1 cellular context compared by ENCODE assay signal in the genomic region with DNA sequence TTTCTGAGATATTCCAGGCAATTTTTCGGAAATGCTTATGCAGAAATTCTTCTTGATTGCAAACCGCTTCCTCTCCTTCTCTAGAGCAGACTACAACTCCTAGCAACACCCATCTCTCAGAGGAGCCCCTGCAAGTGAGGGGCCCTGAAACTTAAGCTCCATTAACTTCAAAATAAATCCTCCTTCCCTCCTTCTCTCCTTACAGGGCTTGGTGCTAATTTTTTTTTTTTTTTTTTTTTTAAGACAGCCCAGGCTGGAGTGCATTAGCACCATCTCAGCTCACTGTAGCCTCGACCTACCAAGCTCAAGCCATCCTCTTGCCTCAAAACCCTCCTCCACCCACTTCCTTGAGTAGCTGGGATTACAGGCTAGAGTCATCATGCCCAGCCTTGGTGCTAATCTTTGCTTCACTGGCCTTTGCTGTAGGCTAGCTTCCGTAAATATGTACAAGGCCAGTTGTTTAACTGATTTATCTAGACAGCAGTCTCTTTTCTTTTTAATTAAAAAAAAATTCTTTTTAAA.
TF ChIP-seq lines count a peak whose summit lies in the region.

No MANE protein-coding gene starts in this region.

TF ChIP-seq in GM23338, 12 proteins besides CTCF, POLR2A, EP300 and RAD21:
- TF ChIP-seq, protein P1, sequence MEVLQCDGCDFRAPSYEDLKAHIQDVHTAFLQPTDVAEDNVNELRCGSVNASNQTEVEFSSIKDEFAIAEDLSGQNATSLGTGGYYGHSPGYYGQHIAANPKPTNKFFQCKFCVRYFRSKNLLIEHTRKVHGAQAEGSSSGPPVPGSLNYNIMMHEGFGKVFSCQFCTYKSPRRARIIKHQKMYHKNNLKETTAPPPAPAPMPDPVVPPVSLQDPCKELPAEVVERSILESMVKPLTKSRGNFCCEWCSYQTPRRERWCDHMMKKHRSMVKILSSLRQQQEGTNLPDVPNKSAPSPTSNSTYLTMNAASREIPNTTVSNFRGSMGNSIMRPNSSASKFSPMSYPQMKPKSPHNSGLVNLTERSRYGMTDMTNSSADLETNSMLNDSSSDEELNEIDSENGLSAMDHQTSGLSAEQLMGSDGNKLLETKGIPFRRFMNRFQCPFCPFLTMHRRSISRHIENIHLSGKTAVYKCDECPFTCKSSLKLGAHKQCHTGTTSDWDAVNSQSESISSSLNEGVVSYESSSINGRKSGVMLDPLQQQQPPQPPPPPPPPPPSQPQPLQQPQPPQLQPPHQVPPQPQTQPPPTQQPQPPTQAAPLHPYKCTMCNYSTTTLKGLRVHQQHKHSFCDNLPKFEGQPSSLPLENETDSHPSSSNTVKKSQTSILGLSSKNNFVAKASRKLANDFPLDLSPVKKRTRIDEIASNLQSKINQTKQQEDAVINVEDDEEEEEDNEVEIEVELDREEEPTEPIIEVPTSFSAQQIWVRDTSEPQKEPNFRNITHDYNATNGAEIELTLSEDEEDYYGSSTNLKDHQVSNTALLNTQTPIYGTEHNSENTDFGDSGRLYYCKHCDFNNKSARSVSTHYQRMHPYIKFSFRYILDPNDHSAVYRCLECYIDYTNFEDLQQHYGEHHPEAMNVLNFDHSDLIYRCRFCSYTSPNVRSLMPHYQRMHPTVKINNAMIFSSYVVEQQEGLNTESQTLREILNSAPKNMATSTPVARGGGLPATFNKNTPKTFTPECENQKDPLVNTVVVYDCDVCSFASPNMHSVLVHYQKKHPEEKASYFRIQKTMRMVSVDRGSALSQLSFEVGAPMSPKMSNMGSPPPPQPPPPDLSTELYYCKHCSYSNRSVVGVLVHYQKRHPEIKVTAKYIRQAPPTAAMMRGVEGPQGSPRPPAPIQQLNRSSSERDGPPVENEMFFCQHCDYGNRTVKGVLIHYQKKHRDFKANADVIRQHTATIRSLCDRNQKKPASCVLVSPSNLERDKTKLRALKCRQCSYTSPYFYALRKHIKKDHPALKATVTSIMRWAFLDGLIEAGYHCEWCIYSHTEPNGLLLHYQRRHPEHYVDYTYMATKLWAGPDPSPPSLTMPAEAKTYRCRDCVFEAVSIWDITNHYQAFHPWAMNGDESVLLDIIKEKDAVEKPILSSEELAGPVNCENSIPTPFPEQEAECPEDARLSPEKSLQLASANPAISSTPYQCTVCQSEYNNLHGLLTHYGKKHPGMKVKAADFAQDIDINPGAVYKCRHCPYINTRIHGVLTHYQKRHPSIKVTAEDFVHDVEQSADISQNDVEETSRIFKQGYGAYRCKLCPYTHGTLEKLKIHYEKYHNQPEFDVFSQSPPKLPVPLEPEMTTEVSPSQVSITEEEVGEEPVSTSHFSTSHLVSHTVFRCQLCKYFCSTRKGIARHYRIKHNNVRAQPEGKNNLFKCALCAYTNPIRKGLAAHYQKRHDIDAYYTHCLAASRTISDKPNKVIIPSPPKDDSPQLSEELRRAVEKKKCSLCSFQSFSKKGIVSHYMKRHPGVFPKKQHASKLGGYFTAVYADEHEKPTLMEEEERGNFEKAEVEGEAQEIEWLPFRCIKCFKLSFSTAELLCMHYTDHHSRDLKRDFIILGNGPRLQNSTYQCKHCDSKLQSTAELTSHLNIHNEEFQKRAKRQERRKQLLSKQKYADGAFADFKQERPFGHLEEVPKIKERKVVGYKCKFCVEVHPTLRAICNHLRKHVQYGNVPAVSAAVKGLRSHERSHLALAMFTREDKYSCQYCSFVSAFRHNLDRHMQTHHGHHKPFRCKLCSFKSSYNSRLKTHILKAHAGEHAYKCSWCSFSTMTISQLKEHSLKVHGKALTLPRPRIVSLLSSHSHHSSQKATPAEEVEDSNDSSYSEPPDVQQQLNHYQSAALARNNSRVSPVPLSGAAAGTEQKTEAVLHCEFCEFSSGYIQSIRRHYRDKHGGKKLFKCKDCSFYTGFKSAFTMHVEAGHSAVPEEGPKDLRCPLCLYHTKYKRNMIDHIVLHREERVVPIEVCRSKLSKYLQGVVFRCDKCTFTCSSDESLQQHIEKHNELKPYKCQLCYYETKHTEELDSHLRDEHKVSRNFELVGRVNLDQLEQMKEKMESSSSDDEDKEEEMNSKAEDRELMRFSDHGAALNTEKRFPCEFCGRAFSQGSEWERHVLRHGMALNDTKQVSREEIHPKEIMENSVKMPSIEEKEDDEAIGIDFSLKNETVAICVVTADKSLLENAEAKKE (CRISPR knock-in tag; IDR thresholded peaks at IDR 0.05): no peak
- TF ChIP-seq, protein P2, sequence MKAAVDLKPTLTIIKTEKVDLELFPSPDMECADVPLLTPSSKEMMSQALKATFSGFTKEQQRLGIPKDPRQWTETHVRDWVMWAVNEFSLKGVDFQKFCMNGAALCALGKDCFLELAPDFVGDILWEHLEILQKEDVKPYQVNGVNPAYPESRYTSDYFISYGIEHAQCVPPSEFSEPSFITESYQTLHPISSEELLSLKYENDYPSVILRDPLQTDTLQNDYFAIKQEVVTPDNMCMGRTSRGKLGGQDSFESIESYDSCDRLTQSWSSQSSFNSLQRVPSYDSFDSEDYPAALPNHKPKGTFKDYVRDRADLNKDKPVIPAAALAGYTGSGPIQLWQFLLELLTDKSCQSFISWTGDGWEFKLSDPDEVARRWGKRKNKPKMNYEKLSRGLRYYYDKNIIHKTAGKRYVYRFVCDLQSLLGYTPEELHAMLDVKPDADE (IDR thresholded peaks at IDR 0.05): no peak
- TF ChIP-seq, protein P3, sequence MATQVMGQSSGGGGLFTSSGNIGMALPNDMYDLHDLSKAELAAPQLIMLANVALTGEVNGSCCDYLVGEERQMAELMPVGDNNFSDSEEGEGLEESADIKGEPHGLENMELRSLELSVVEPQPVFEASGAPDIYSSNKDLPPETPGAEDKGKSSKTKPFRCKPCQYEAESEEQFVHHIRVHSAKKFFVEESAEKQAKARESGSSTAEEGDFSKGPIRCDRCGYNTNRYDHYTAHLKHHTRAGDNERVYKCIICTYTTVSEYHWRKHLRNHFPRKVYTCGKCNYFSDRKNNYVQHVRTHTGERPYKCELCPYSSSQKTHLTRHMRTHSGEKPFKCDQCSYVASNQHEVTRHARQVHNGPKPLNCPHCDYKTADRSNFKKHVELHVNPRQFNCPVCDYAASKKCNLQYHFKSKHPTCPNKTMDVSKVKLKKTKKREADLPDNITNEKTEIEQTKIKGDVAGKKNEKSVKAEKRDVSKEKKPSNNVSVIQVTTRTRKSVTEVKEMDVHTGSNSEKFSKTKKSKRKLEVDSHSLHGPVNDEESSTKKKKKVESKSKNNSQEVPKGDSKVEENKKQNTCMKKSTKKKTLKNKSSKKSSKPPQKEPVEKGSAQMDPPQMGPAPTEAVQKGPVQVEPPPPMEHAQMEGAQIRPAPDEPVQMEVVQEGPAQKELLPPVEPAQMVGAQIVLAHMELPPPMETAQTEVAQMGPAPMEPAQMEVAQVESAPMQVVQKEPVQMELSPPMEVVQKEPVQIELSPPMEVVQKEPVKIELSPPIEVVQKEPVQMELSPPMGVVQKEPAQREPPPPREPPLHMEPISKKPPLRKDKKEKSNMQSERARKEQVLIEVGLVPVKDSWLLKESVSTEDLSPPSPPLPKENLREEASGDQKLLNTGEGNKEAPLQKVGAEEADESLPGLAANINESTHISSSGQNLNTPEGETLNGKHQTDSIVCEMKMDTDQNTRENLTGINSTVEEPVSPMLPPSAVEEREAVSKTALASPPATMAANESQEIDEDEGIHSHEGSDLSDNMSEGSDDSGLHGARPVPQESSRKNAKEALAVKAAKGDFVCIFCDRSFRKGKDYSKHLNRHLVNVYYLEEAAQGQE (IDR thresholded peaks at IDR 0.05; ENCODE audit: unreplicated experiment): no peak
- TF ChIP-seq ZNF331 (CRISPR knock-in tag; IDR thresholded peaks at IDR 0.05; ENCODE audit: low read depth) (no peak), EZH2phosphoT487 (IDR thresholded peaks at IDR 0.05; ENCODE audit: unreplicated experiment) (no peak), POLR2AphosphoS5 (IDR thresholded peaks at IDR 0.05; ENCODE audit: low read depth) (no peak), NANOG (IDR thresholded peaks at IDR 0.05; ENCODE audit: borderline replicate concordance) (no peak), JUNB (IDR thresholded peaks at IDR 0.05; ENCODE audit: unreplicated experiment) (no peak), EZH2 (IDR thresholded peaks at IDR 0.05; ENCODE audit: low read depth, unreplicated experiment) (no peak), STAT1 (IDR thresholded peaks at IDR 0.05; ENCODE audit: unreplicated experiment) (no peak), ZNF114 (CRISPR knock-in tag; IDR thresholded peaks at IDR 0.05) (no peak), CREB1 (CRISPR knock-in tag; IDR thresholded peaks at IDR 0.05; ENCODE audit: low read depth) (no peak)
TF ChIP-seq in GM23338: peak in this region for 0.
